In genomic region chr2:174595904-174596397, GRCh38 we compare ENCODE assay signal across 11 cellular contexts. TPM values are rescaled to one million over a fixed set of nuclear protein-coding genes. Genes with fewer than 3 reads are reported as not detected.
DNase-seq lines count a peak whose midpoint lies in the region; ATAC-seq lines count a peak whose summit lies in the region.
"Had no signal": no experiment of that assay in that cellular context is flagged by ENCODE, and none has a peak within 500 bp of the region (broad histone marks: within the 10 kb centered on the region; RNA-seq: fewer than 3 reads in every experiment).

No MANE protein-coding gene starts in this region.

- ATAC-seq in naive thymus-derived CD8-positive, alpha-beta T cell: no peak
- ATAC-seq in HG03439 (IDR thresholded peaks at IDR 0.05; ENCODE audit: unreplicated experiment): no peak

- peaks cover 3% of the 10 kb centered on the region for H3K27me3 Mint-ChIP-seq in IgD-negative memory B cell
- no peaks in the 10 kb centered on the region for H3K27me3 Mint-ChIP-seq in naive thymus-derived CD8-positive, alpha-beta T cell

- H3K36me3 Mint-ChIP-seq in IgD-negative memory B cell: peaks cover 5% of the 10 kb centered on the region
- peaks cover 9 to 37% (median 33%) of the 10 kb centered on the region in 3 donors for H3K36me3 Mint-ChIP-seq in naive thymus-derived CD8-positive, alpha-beta T cell

- peaks cover 0 to 2% (median 0%) of the 10 kb centered on the region in 3 donors for H3K9me3 Mint-ChIP-seq in IgD-negative memory B cell
- peaks cover 0 to 2% (median 0%) of the 10 kb centered on the region in 9 donors for H3K9me3 Mint-ChIP-seq in naive thymus-derived CD8-positive, alpha-beta T cell

- H3K4me1 ChIP-seq in BLaER1 treated with 17β-estradiol and CSF1 and Interleukin-3, amounts not matched to agents 10 nM and 100 nM: peaks cover 52 to 63% (median 55%) of the 10 kb centered on the region in 10 experiments
- peaks cover 43% of the 10 kb centered on the region for H3K4me1 ChIP-seq in adipocyte (ENCODE audit: control insufficient read depth, insufficient read depth, low read length)
- peaks cover 13% of the 10 kb centered on the region for H3K4me1 ChIP-seq in SJCRH30

- POLR2A ChIA-PET in naive thymus-derived CD8-positive, alpha-beta T cell (lab: Charles Lee): interaction anchor here (0.6 to 5.6 kb wide), 12 partner anchors 9 to 630 kb away, joined by 3 to 34 read pairs (median 7); partner anchors contain the start of gene GPR155

- H4K20me1 ChIP-seq in BLaER1 treated with 17β-estradiol and CSF1 and Interleukin-3, amounts not matched to agents 10 nM and 100 nM: peaks cover 0 to 13% (median 0%) of the 10 kb centered on the region in 11 experiments; a peak in 3 of 22 replicates

- H3K36me3 ChIP-seq in BLaER1 treated with 17β-estradiol and CSF1 and Interleukin-3, amounts not matched to agents 10 nM and 100 nM: peaks cover 9 to 21% (median 13%) of the 10 kb centered on the region in 11 experiments; a peak in 19 of 22 replicates
- H3K36me3 ChIP-seq in adipocyte (ENCODE audit: control insufficient read depth, insufficient read depth, low read length, severe bottlenecking) (no peaks in the 10 kb centered on the region), SJCRH30 (no peaks in the 10 kb centered on the region)

- DNase-seq in adipocyte (ENCODE audit: low read depth): no peak
- no peak for DNase-seq in naive thymus-derived CD8-positive, alpha-beta T cell
- DNase-seq in foreskin melanocyte: no peak
- no peak for DNase-seq in SJCRH30
- DNase-seq in T1000 (lab: John Stamatoyannopoulos, UW): no peak
- DNase-seq: anterior cingulate cortex, DMS53, NCI-H1436 treated with DMSO at 0.1 percent for 48 hours had no signal

- peak overlapping the region; percentile 78 to 100 (median 90) for H3K4me2 ChIP-seq in BLaER1 treated with 17β-estradiol and CSF1 and Interleukin-3, amounts not matched to agents 10 nM and 100 nM

- peak overlapping the region; percentile 81 to 99 (median 98) for H3K27ac Mint-ChIP-seq in IgD-negative memory B cell
- peak overlapping the region; percentile 92 to 100 (median 98) for H3K27ac Mint-ChIP-seq in naive thymus-derived CD8-positive, alpha-beta T cell

- peak overlapping the region; percentile 93 to 100 (median 98) for H3K27ac ChIP-seq in BLaER1 treated with 17β-estradiol and CSF1 and Interleukin-3, amounts not matched to agents 10 nM and 100 nM
- no peak overlapping the region for H3K27ac ChIP-seq in SJCRH30

- H3K4me3 Mint-ChIP-seq in IgD-negative memory B cell: peak overlapping the region; percentile 70 to 99 (median 96)
- H3K4me3 Mint-ChIP-seq in naive thymus-derived CD8-positive, alpha-beta T cell: peak overlapping the region; percentile 82 to 98 (median 94)

- peak overlapping the region; percentile 68 to 85 (median 74) for H3K4me3 ChIP-seq in BLaER1 treated with 17β-estradiol and CSF1 and Interleukin-3, amounts not matched to agents 10 nM and 100 nM
- no peak overlapping the region for H3K4me3 ChIP-seq in adipocyte (ENCODE audit: low read length)
- H3K4me3 ChIP-seq in SJCRH30: no peak overlapping the region

- H3K9me3 ChIP-seq in BLaER1 treated with 17β-estradiol and CSF1 and Interleukin-3, amounts not matched to agents 10 nM and 100 nM (replicated peaks in 1 of 11): peaks cover 5 to 21% (median 14%) of the 10 kb centered on the region in 11 experiments; a peak in 21 of 22 replicates
- H3K9me3 ChIP-seq in adipocyte (ENCODE audit: control insufficient read depth, low read length): no peaks in the 10 kb centered on the region
- no peaks in the 10 kb centered on the region for H3K9me3 ChIP-seq in SJCRH30 (replicated peaks)

- H3K4me1 Mint-ChIP-seq in IgD-negative memory B cell: peaks cover 27 to 49% (median 45%) of the 10 kb centered on the region in 3 donors
- peaks cover 29 to 70% (median 56%) of the 10 kb centered on the region in 4 donors for H3K4me1 Mint-ChIP-seq in naive thymus-derived CD8-positive, alpha-beta T cell

- H3K9ac ChIP-seq in BLaER1 treated with 17β-estradiol and CSF1 and Interleukin-3, amounts not matched to agents 10 nM and 100 nM: peak overlapping the region; percentile 88 to 99 (median 94)
- H3K9ac ChIP-seq in adipocyte (ENCODE audit: low read length): peak overlapping the region; percentile 23

- no peaks in the 10 kb centered on the region for H3K27me3 ChIP-seq in BLaER1 treated with 17β-estradiol and CSF1 and Interleukin-3, amounts not matched to agents 10 nM and 100 nM
- no peaks in the 10 kb centered on the region for H3K27me3 ChIP-seq in adipocyte (replicated peaks; ENCODE audit: control insufficient read depth, insufficient read depth, low read length)
- H3K27me3 ChIP-seq in SJCRH30: no peaks in the 10 kb centered on the region

RNA-seq across cellular contexts. Expression of gene WIPF1, which starts 1.7 kb away (rescaled TPM):
- polyA plus RNA-seq in IgD-negative memory B cell: 120 TPM
- 100 to 1,000 TPM; 408 to 419 TPM for total RNA-seq in naive thymus-derived CD8-positive, alpha-beta T cell
- 100 to 1,000 TPM in 2 of 3 donors, 10 to 100 TPM in 1; 97.5 to 116 (median 103) TPM for polyA plus RNA-seq in naive thymus-derived CD8-positive, alpha-beta T cell
- total RNA-seq in SJCRH30 (2014; rRNA removed; shearing (Covaris generic)): 14.8 and 18.8 TPM in 2 replicates

Comparison
In these comparisons a context has a peak if more than half of its experiments do, and no peak if none do; other contexts are left out.
1. H3K4me3 ChIP-seq: peak in BLaER1 treated with 17β-estradiol and CSF1 and Interleukin-3, amounts not matched to agents 10 nM and 100 nM (10 of 10); none in adipocyte (single experiment) and SJCRH30 (single experiment).
2. RNA of gene WIPF1, which starts 1.7 kb away (total RNA-seq): 408 to 419 TPM in naive thymus-derived CD8-positive, alpha-beta T cell; 14.8 to 18.8 TPM in SJCRH30; every median in the first group is over 10 times any median in the second.